8 cellular contexts compared by ENCODE assay signal in the genomic region with DNA sequence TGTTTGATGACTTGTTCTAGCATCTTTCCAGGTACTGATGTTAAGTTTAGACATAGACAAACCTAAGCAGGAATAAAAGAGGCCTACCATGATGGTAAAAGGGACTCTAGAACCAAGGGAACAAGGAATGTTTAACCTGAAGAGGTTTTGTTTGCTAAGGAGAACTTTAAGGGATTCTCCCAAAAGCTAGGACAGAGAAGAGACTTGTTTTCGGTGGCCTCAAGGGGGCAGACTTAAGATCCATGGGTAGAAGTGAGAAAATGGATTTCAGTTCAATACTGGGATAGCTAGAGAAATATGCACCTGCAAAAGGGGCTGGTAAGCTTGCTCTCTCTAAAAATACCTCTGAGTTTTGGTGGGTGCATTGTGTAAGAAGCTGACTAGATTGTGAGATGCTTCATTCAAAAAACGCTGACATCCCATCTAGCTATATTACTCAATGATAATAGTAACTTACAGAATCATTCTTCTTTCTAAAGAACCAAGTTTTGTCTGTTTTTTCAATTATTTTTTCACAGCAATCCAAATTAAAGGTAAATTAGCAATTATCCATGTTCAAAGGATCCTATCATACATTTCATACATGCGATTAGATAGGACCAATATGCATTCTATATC. TPM values are rescaled to one million over a fixed set of nuclear protein-coding genes. Genes with fewer than 3 reads are reported as not detected.
DNase-seq lines count a peak whose midpoint lies in the region; TF ChIP-seq lines count a peak whose summit lies in the region.

No MANE protein-coding gene starts in this region.

- H3K4me1 Mint-ChIP-seq in neural crest cell, result peaks cover 9% of the 10 kb centered on the region

- H3K9me3 Mint-ChIP-seq in neural crest cell, result no peaks in the 10 kb centered on the region

- in situ Hi-C loops in GM13976 (cut with MboI; ENCODE audit: low sequenced_read_pairs, unreplicated experiment), result no loop called here

- no peak overlapping the region for H3K4me3 ChIP-seq in AG10803 (ENCODE audit: low read length)
- H3K4me3 ChIP-seq in cardiac fibroblast (replicated peaks in 1 of 2; ENCODE audit: low read depth in 2 of 2, low read length in 2 of 2), result no peak overlapping the region

- no peak overlapping the region for H3K4me3 Mint-ChIP-seq in neural crest cell

- DNase-seq in AG10803 (ENCODE audit: low read depth), result peak; percentile 48
- no peak for DNase-seq in GM13976 (ENCODE audit: low spot score)
- peak; percentile 51 for DNase-seq in NAMALWA (ENCODE audit: low spot score)
- DNase-seq in cardiac fibroblast (ENCODE audit: low read depth in 2 of 2), result peak; percentile 64 to 67
- peak; percentile 8 for DNase-seq in neural crest cell (ENCODE audit: low read depth, low spot score)
- no peak for DNase-seq in GDM1 (lab: John Stamatoyannopoulos, UW)
- DNase-seq in ureter (ENCODE audit: low spot score), result no peak
- no peak for DNase-seq in NCI-H2081 (lab: John Stamatoyannopoulos, UW)

- TF ChIP-seq CTCF in AG10803 (conservative IDR thresholded peaks at IDR 0.05; ENCODE audit: low read length) (peak; percentile 79), GM13976 (IDR thresholded peaks at IDR 0.05; ENCODE audit: borderline replicate concordance, control extremely low read depth, extremely low read depth, insufficient read depth, missing control alignments) (peak; percentile 39), cardiac fibroblast (IDR thresholded peaks at IDR 0.05; ENCODE audit: low read depth, low read length) (peak; percentile 66), neural crest cell (conservative IDR thresholded peaks at IDR 0.05) (peak; percentile 66)

- H3K27ac Mint-ChIP-seq in neural crest cell (ENCODE audit: unreplicated experiment), result no peak overlapping the region

- H3K36me3 Mint-ChIP-seq in neural crest cell (ENCODE audit: low read depth), result no peaks in the 10 kb centered on the region

- peaks cover 37% of the 10 kb centered on the region for H3K27me3 Mint-ChIP-seq in neural crest cell (ENCODE audit: low read depth)

RNA-seq across cellular contexts. Expression of a gene that starts 5.5 kb away (rescaled TPM):
- total RNA-seq in neural crest cell (0.11 and 0.16 TPM in 2 replicates), ureter (5.7 TPM)

Comparison
In these comparisons a context has a peak if more than half of its experiments do, and no peak if none do; other contexts are left out.
1. DNase-seq: peak in AG10803 (single experiment), NAMALWA (single experiment), cardiac fibroblast (2 of 2) and neural crest cell (single experiment); none in GM13976 (single experiment), GDM1 (single experiment), ureter (single experiment) and NCI-H2081 (0 of 2).
2. Peak in every context shown above with its lines, with median percentiles within 50 percentile points of each other: CTCF ChIP-seq.